ENCODE assay signal across 18 cellular contexts in the genomic region with DNA sequence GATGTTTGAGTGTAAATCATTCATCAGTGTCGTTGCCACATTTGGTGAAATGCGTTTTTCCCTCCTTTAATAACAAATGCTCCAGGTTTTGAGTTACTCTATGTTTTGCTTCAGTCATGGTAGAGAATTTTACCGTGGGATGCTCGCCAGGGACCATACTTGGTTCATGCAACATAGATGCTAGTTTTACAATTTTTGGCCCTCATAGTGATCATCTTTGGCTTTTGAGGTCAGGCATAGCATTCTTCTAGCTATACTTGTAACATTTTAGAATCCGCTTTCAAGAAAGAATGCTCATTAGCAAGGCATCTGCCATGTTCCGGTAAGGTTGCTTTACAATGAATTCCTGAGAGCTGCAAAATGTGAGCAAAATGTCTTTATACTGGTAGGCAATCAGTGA.
"Had no signal": no experiment of that assay in that cellular context is flagged by ENCODE, and none has a peak within 500 bp of the region (broad histone marks: within the 10 kb centered on the region; RNA-seq: fewer than 3 reads in every experiment).

No MANE protein-coding gene starts in this region.

- H3K4me3 ChIP-seq: coronary artery, esophagus muscularis mucosa, left ventricle myocardium inferior, thyroid gland had no signal

- H3K27ac ChIP-seq: coronary artery, esophagus muscularis mucosa, foreskin keratinocyte, left ventricle myocardium inferior, neutrophil, thyroid gland had no signal

- H3K36me3 ChIP-seq: esophagus muscularis mucosa, left ventricle myocardium inferior, neutrophil, thyroid gland had no signal

- H3K4me3 Mint-ChIP-seq: activated naive CD4-positive, alpha-beta T cell treated with anti-CD3 and anti-CD28 coated beads for 36 hours; activated naive CD8-positive, alpha-beta T cell treated with anti-CD3 and anti-CD28 coated beads, Interleukin-2, amount 50 U/mL, for 24 hours; brain; naive thymus-derived CD8-positive, alpha-beta T cell; stimulated activated effector memory CD8-positive, alpha-beta T cell treated with anti-CD3 and anti-CD28 coated beads, Interleukin-12 subunit alpha, Interleukin-12 subunit beta, amount 100 ng/mL, for 72 hours had no signal

- DNase-seq: activated CD4-positive, alpha-beta T cell treated with anti-CD3 and anti-CD28 coated beads, Interleukin-2, amount 50 U/mL, for 4 hours; activated CD4-positive, CD25-positive, alpha-beta regulatory T cell treated with anti-CD3 and anti-CD28 coated beads, Interleukin-2, amount 50 U/mL, for 72 hours; activated naive CD4-positive, alpha-beta T cell treated with anti-CD3 and anti-CD28 coated beads for 36 hours; activated naive CD8-positive, alpha-beta T cell treated with anti-CD3 and anti-CD28 coated beads, Interleukin-2, amount 50 U/mL, for 24 hours; activated T-cell treated with anti-CD3 and anti-CD28 coated beads for 4 hours; central memory CD4-positive, alpha-beta T cell; effector CD4-positive, alpha-beta T cell; foreskin keratinocyte; glutamatergic neuron; left ventricle myocardium inferior; naive thymus-derived CD8-positive, alpha-beta T cell; T-helper 9 cell; thyroid gland had no signal

- H3K27me3 ChIP-seq: esophagus muscularis mucosa, foreskin keratinocyte, neutrophil, thyroid gland had no signal

- H3K27me3 Mint-ChIP-seq: activated naive CD8-positive, alpha-beta T cell treated with anti-CD3 and anti-CD28 coated beads, Interleukin-2, amount 50 U/mL, for 24 hours; brain had no signal

- H3K4me1 Mint-ChIP-seq: activated naive CD8-positive, alpha-beta T cell treated with anti-CD3 and anti-CD28 coated beads, Interleukin-2, amount 50 U/mL, for 24 hours; brain; naive thymus-derived CD8-positive, alpha-beta T cell; stimulated activated effector memory CD8-positive, alpha-beta T cell treated with anti-CD3 and anti-CD28 coated beads, Interleukin-12 subunit alpha, Interleukin-12 subunit beta, amount 100 ng/mL, for 72 hours had no signal

- H3K27ac Mint-ChIP-seq: activated naive CD4-positive, alpha-beta T cell treated with anti-CD3 and anti-CD28 coated beads for 36 hours; activated naive CD8-positive, alpha-beta T cell treated with anti-CD3 and anti-CD28 coated beads, Interleukin-2, amount 50 U/mL, for 24 hours; brain; naive thymus-derived CD8-positive, alpha-beta T cell; stimulated activated effector memory CD8-positive, alpha-beta T cell treated with anti-CD3 and anti-CD28 coated beads, Interleukin-12 subunit alpha, Interleukin-12 subunit beta, amount 100 ng/mL, for 72 hours had no signal

- H3K4me1 ChIP-seq: esophagus muscularis mucosa, foreskin keratinocyte, left ventricle myocardium inferior, thyroid gland had no signal

- H3K36me3 Mint-ChIP-seq: brain; stimulated activated effector memory CD8-positive, alpha-beta T cell treated with anti-CD3 and anti-CD28 coated beads, Interleukin-12 subunit alpha, Interleukin-12 subunit beta, amount 100 ng/mL, for 72 hours had no signal

- H3K9me3 ChIP-seq: esophagus muscularis mucosa, neutrophil, thyroid gland had no signal

- ATAC-seq: activated naive CD8-positive, alpha-beta T cell treated with anti-CD3 and anti-CD28 coated beads, Interleukin-2, amount 50 U/mL, for 24 hours; foreskin keratinocyte; naive thymus-derived CD8-positive, alpha-beta T cell; stimulated activated effector memory CD8-positive, alpha-beta T cell treated with anti-CD3 and anti-CD28 coated beads, Interleukin-12 subunit alpha, Interleukin-12 subunit beta, amount 100 ng/mL, for 72 hours had no signal
